Comparison of ENCODE assay signal across 7 cellular contexts in the genomic region with DNA sequence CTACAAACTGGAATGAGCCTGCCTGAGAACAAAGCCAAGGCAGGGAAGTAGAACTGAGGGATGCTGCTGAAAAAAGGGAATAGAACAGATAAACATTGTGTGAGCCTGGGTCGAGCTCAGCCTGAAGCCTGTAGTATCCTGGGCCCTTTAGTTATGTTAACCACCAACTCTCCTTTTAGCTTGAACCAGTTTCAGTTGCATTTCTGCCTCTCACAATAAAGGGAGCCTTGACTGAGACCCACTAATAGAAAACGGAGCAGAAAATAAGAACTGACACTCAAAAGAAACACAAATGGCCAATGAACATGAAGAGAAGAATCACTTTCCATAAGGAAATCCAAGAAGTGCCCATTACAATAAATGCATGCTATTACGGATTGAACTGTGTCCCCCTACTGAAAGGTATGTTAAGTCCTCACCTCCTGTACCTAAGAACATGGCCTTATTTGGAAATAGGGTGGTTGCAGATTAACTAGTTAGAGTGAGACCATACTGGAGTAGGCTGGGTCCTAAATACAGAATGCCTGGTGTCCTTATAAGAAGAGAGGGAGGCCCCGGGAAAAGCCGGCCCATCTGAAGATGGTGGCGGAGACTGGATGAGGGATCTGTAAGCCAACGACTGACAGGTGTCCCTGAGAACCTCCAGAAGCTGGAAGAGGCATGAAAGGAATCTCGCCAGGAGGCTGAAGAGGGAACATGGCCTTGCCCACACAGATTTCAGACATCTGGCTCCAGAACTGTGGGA.
DNase-seq lines count a peak whose midpoint lies in the region; ATAC-seq, FAIRE-seq and TF ChIP-seq lines count a peak whose summit lies in the region.
"Not testable (repeated sequence)": the region's sequence is repeated elsewhere in the genome, so short reads cannot be mapped to it uniquely, and the experiment has no call there.

No MANE protein-coding gene starts in this region.

- H4K20me1 ChIP-seq in HepG2 (ENCODE audit: insufficient read depth, low read length) = not testable (repeated sequence)

- TF ChIP-seq POLR2A in HepG2 (IDR thresholded peaks at IDR 0.05; ENCODE audit: insufficient read depth in 1 of 2, low read depth in 2 of 2, low read length in 2 of 2) = not testable (repeated sequence)

- TF ChIP-seq CTCF in HepG2 (CRISPR knock-in tag; IDR thresholded peaks at IDR 0.05); progenitor cell of endocrine pancreas (IDR thresholded peaks at IDR 0.05; ENCODE audit: unreplicated experiment): not testable (repeated sequence)

- not testable (repeated sequence) for H3K9me3 Mint-ChIP-seq in activated CD4-positive, alpha-beta T cell treated with anti-CD3 and anti-CD28 coated beads, Interleukin-2, amount 10 ng/mL, durations not matched to agents 24 days and 14 days; progenitor cell of endocrine pancreas (ENCODE audit: low read depth)

- FAIRE-seq in HepG2 (lab: Jason Lieb, UNC) = not testable (repeated sequence)

- H3K4me1 Mint-ChIP-seq in activated CD4-positive, alpha-beta T cell treated with anti-CD3 and anti-CD28 coated beads, Interleukin-2, amount 10 ng/mL, durations not matched to agents 24 days and 14 days; progenitor cell of endocrine pancreas (ENCODE audit: low read depth): not testable (repeated sequence)

- H3K27ac ChIP-seq in HepG2 (ENCODE audit: extremely low read length, insufficient read depth, low read length) = peak overlapping the region; percentile 73

- TF ChIP-seq RAD21 in HepG2 (CRISPR knock-in tag; IDR thresholded peaks at IDR 0.05) = not testable (repeated sequence)

- H3K9ac ChIP-seq in HepG2 (ENCODE audit: insufficient read depth, low read depth, low read length) = not testable (repeated sequence)

- WGBS in HepG2 (ENCODE audit: low lambda C conversion rate) = 48% methylated on average over 3 of the region's 8 CpGs

- in situ Hi-C loops in HepG2 (cut with HindIII; ENCODE audit: extremely low pct_ligation_motif_present, low pct_unique_long_range_greater_than_20kb) = not testable (repeated sequence)

- not testable (repeated sequence) for H3K36me3 Mint-ChIP-seq in activated CD4-positive, alpha-beta T cell treated with anti-CD3 and anti-CD28 coated beads, Interleukin-2, amount 10 ng/mL, durations not matched to agents 24 days and 14 days (ENCODE audit: low read depth); progenitor cell of endocrine pancreas (ENCODE audit: insufficient read depth)

- peak; percentile 67 for ATAC-seq in GM18867 (IDR thresholded peaks at IDR 0.05; ENCODE audit: unreplicated experiment)
- ATAC-seq in GM21381 (IDR thresholded peaks at IDR 0.05; ENCODE audit: unreplicated experiment) = peak; percentile 83
- peak; percentile 78 for ATAC-seq in HG03135 (IDR thresholded peaks at IDR 0.05; ENCODE audit: unreplicated experiment)
- ATAC-seq in left ventricle myocardium superior = peak; percentile 56
- ATAC-seq in HepG2 = peak; percentile 67

- CTCF ChIA-PET in HepG2 (lab: Yijun Ruan, JAX; ENCODE audit: low intra/inter-chr PET ratio, low total read pairs) = not testable (repeated sequence)

- H3K79me2 ChIP-seq in HepG2 (ENCODE audit: insufficient read depth, low read length) = not testable (repeated sequence)

- POLR2A ChIA-PET in HepG2 (lab: Yijun Ruan, JAX) = not testable (repeated sequence)

- not testable (repeated sequence) for H3K4me3 ChIP-seq in HepG2 (replicated peaks in 1 of 3; ENCODE audit: insufficient read depth in 1 of 3, low read depth in 2 of 3, low read length in 3 of 3)

- DNase-seq in activated CD4-positive, alpha-beta T cell treated with anti-CD3 and anti-CD28 coated beads, Interleukin-2, amount 10 ng/mL, durations not matched to agents 24 days and 14 days = peak; percentile 35
- peak; percentile 15 for DNase-seq in left ventricle myocardium superior
- not testable (repeated sequence) for DNase-seq in HepG2 (ENCODE audit: low spot score); progenitor cell of endocrine pancreas (ENCODE audit: low spot score, unreplicated experiment)

- not testable (repeated sequence) for H3K4me2 ChIP-seq in HepG2 (ENCODE audit: low read depth, low read length)

- H3K27me3 Mint-ChIP-seq in activated CD4-positive, alpha-beta T cell treated with anti-CD3 and anti-CD28 coated beads, Interleukin-2, amount 10 ng/mL, durations not matched to agents 24 days and 14 days; progenitor cell of endocrine pancreas: not testable (repeated sequence)

- not testable (repeated sequence) for H3K27ac Mint-ChIP-seq in activated CD4-positive, alpha-beta T cell treated with anti-CD3 and anti-CD28 coated beads, Interleukin-2, amount 10 ng/mL, durations not matched to agents 24 days and 14 days
- H3K27ac Mint-ChIP-seq in progenitor cell of endocrine pancreas = peak overlapping the region; percentile 84

- H3K4me1 ChIP-seq in HepG2 (ENCODE audit: insufficient read depth, low read length) = peaks cover 16% of the 10 kb centered on the region

- H3K27me3 ChIP-seq in HepG2 (ENCODE audit: control insufficient read depth in 1 of 2, insufficient read depth in 2 of 2, low read length in 2 of 2) = not testable (repeated sequence)

- H3K36me3 ChIP-seq in HepG2 (replicated peaks in 1 of 2; ENCODE audit: control insufficient read depth in 1 of 2, insufficient read depth in 2 of 2, low read length in 2 of 2) = not testable (repeated sequence)

- not testable (repeated sequence) for TF ChIP-seq EP300 in HepG2 (IDR thresholded peaks at IDR 0.05; ENCODE audit: low read depth in 2 of 2, low read length in 2 of 2); HepG2 (CRISPR knock-in tag; IDR thresholded peaks at IDR 0.05; ENCODE audit: borderline replicate concordance)

- BruUV-seq in HepG2 (replicated peaks; lab: Mats Ljungman, UMichigan) = not testable (repeated sequence)

- H2AFZ ChIP-seq in HepG2 (ENCODE audit: low read length) = not testable (repeated sequence)

- H3K4me3 Mint-ChIP-seq in activated CD4-positive, alpha-beta T cell treated with anti-CD3 and anti-CD28 coated beads, Interleukin-2, amount 10 ng/mL, durations not matched to agents 24 days and 14 days; progenitor cell of endocrine pancreas (ENCODE audit: low read depth): not testable (repeated sequence)

- intact Hi-C loops in activated CD4-positive, alpha-beta T cell treated with anti-CD3 and anti-CD28 coated beads, Interleukin-2, amount 10 ng/mL, durations not matched to agents 24 days and 14 days (cut with micrococcal nuclease); left ventricle myocardium superior (cut with micrococcal nuclease); HepG2 (cut with micrococcal nuclease; ENCODE audit: unreplicated experiment): not testable (repeated sequence)

- not testable (repeated sequence) for H3K9me3 ChIP-seq in HepG2 (ENCODE audit: low read length)

TF ChIP-seq in HepG2, 621 proteins besides CTCF, POLR2A, EP300 and RAD21:
- peak; percentile 50; the same call in 1 of the 2 replicates for TF ChIP-seq MED1 (CRISPR knock-in tag; IDR thresholded peaks at IDR 0.05)
- TF ChIP-seq, protein P1, sequence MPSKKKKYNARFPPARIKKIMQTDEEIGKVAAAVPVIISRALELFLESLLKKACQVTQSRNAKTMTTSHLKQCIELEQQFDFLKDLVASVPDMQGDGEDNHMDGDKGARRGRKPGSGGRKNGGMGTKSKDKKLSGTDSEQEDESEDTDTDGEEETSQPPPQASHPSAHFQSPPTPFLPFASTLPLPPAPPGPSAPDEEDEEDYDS (CRISPR knock-in tag; IDR thresholded peaks at IDR 0.05) = peak; percentile 55; the same call in 1 of the 2 replicates
